Comparison of ENCODE assay signal across 11 cellular contexts in the genomic region with DNA sequence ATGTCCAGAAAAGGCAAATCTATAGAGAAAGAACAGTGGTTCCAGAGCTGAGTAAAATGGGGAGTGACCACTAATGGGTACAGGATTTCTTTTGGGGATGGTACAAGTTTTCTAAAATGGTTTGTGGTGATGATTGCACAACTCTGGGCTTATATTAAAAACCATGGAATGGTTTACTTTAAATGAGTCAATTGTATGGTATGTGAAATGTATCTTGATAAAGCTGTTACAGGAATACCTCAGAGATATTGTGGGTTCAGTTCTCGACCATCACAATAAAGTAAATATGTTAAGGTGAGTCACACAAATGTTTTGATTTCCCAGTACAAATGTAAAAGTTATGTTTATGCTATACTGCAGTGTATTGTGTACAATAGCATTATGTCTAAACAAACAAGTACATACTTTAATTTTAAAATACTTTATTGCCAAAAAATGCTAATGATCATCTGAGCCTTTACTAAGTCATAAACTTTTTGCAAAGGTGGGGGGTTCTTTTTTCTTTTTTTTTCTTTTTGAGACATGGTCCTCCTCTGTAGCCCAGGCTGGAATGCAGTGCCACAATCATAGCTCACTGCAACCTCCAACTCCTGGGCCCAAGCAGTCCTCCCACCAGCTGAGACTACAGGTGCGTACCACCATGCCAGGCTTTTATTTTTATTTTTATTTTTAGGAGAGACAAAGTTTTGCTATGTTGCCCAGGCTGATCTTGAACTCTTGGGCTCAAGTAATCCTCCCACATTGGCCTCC.
DNase-seq lines count a peak whose midpoint lies in the region; ATAC-seq and TF ChIP-seq lines count a peak whose summit lies in the region.
"Had no signal": no experiment of that assay in that cellular context is flagged by ENCODE, and none has a peak within 500 bp of the region (broad histone marks: within the 10 kb centered on the region; RNA-seq: fewer than 3 reads in every experiment).

No MANE protein-coding gene starts in this region.

- no peak overlapping the region for H3K4me3 ChIP-seq in lower leg skin (ENCODE audit: low read depth, poor library complexity, severe bottlenecking)

- TF ChIP-seq POLR2A in lower leg skin (IDR thresholded peaks at IDR 0.05) = no peak

- ATAC-seq in GM18858 (IDR thresholded peaks at IDR 0.05; ENCODE audit: unreplicated experiment) = no peak
- no peak for ATAC-seq in Right ventricle myocardium superior (ENCODE audit: poor library complexity)

- H3K4me1 Mint-ChIP-seq in osteocyte (ENCODE audit: unreplicated experiment) = peaks cover 15% of the 10 kb centered on the region
- H3K4me1 Mint-ChIP-seq: neural crest cell had no signal

- no peak for TF ChIP-seq CTCF in osteocyte (IDR thresholded peaks at IDR 0.05)
- TF ChIP-seq CTCF in lower leg skin (IDR thresholded peaks at IDR 0.05) = no peak

- H3K36me3 Mint-ChIP-seq in osteocyte (ENCODE audit: unreplicated experiment) = peaks cover 11% of the 10 kb centered on the region

- DNase-seq in ELR (ENCODE audit: low read depth) (peak; percentile 98), NCI-H226 (peak; percentile 91), dedifferentiated amniotic fluid mesenchymal stem cell (ENCODE audit: extremely low spot score) (peak; percentile 82), osteocyte (ENCODE audit: extremely low spot score, unreplicated experiment) (no peak), lower leg skin (ENCODE audit: low spot score in 2 of 2) (no peak), retina (no peak), Right ventricle myocardium superior (no peak)
- DNase-seq: caudate nucleus, NCI-H2171 treated with DMSO at 0.1 percent for 48 hours had no signal

- H3K9me3 Mint-ChIP-seq in osteocyte (ENCODE audit: unreplicated experiment) = peaks cover 14% of the 10 kb centered on the region

- 71 to 77% methylated on average over 2 of the region's 2 CpGs for WGBS in lower leg skin, 2 donors

- H3K27ac Mint-ChIP-seq in osteocyte (ENCODE audit: unreplicated experiment) = peak overlapping the region; percentile 4

- no peak overlapping the region for H3K4me3 Mint-ChIP-seq in osteocyte (ENCODE audit: unreplicated experiment)
- H3K4me3 Mint-ChIP-seq: neural crest cell had no signal

- intact Hi-C loops in lower leg skin (cut with DNase I; ENCODE audit: low total_unique reads) (no loop called here), Right ventricle myocardium superior (cut with DNase I) (no loop called here)

- H3K27me3 Mint-ChIP-seq in osteocyte (ENCODE audit: unreplicated experiment) = no peaks in the 10 kb centered on the region

Comparison
In these comparisons a context has a peak if more than half of its experiments do, and no peak if none do; other contexts are left out.
1. DNase-seq: peak in ELR (single experiment), NCI-H226 (single experiment) and dedifferentiated amniotic fluid mesenchymal stem cell (single experiment); none in osteocyte (single experiment), lower leg skin (0 of 2), retina (single experiment) and Right ventricle myocardium superior (single experiment).